In the genomic region with DNA sequence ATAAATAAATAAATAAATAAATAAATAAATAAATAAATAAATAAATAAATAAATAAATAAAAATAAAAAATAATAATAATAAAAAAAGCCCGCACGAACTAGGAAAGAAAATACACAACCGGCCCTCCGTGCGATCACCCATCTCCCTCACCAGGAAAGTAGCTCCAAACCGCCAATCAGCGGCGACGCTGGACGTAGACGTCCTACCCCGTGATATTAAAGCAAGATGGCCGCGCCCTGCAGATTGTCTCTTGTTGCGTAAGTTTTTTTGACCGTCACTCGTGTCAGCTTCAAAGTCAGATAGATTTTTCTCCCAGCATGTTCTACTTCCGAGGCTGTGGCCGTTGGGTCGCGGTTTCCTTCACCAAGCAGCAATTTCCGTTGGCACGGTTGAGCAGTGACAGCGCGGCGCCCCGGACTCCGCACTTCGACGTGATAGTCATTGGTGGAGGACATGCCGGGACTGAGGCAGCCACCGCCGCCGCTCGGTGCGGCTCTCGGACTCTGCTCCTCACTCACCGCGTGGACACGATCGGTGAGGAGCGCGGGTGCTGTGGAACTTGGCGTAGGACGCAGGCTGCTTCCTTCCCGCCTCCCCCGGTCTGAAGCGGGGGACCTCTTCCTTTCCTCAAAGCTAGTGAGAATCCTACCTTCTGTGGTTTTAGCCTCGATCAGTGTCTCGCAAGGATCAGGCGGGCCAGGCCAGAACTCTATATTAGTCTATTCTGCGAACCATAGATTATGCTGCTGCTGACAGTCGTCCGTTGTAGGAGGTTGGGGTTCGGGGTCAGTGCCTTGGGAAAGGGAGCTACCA, we compare ENCODE assay signal across 8 cellular contexts. TPM values are rescaled to one million over a fixed set of nuclear protein-coding genes. Genes with fewer than 3 reads are reported as not detected.
A peak's percentile ranks its signal among the peaks of the same experiment; 100 is the strongest.
DNase-seq lines count a peak whose midpoint lies in the region; TF ChIP-seq lines count a peak whose summit lies in the region.

MTO1 (plus strand) TSS at position 201 of the 814 bp plus-strand sequence; CDS start at position 319, 118 bp downstream.

- H2AFZ ChIP-seq in MM.1S (ENCODE audit: low read length), result peak within 1 kb of the TSS; percentile 86
- no peak within 1 kb of the TSS for H2AFZ ChIP-seq in neuron (ENCODE audit: low read depth, low read length)

- in situ Hi-C loops in G401 (cut with HindIII; ENCODE audit: low sequenced_read_pairs) (no loop called here), HAP-1 (cut with MboI; ENCODE audit: low sequenced_read_pairs) (no loop called here)

- H3K4me2 ChIP-seq in MM.1S (ENCODE audit: low read depth, low read length), result peak within 1 kb of the TSS; percentile 74

- H3K9ac ChIP-seq in MM.1S (ENCODE audit: low read length), result peak within 1 kb of the TSS; percentile 94
- peak within 1 kb of the TSS; percentile 89 to 98 (median 96) for H3K9ac ChIP-seq in subcutaneous abdominal adipose tissue (ENCODE audit: low read length in 5 of 5)

- H3K4me1 ChIP-seq in HAP-1 (peaks cover 12% of the 10 kb centered on the region), MM.1S (ENCODE audit: low read length) (0 out of 2 replicates have a peak, but pooled peaks cover 7% of the 10 kb centered on the region), SJCRH30 (no peaks in the 10 kb centered on the region), neuron (ENCODE audit: insufficient read depth, low read length) (peaks cover 10% of the 10 kb centered on the region), subcutaneous abdominal adipose tissue (ENCODE audit: control insufficient read depth in 5 of 5, insufficient read depth in 5 of 5, low read length in 5 of 5) (peaks cover 0 to 22% (median 13%) of the 10 kb centered on the region in 5 donors)

- H4K20me1 ChIP-seq in MM.1S (ENCODE audit: insufficient read depth, low read length), result no peaks in the 10 kb centered on the region

- H3K9me3 ChIP-seq in HAP-1, result 0 out of 2 replicates have a peak, but pooled peaks cover 3% of the 10 kb centered on the region
- no peaks in the 10 kb centered on the region for H3K9me3 ChIP-seq in MM.1S (replicated peaks; ENCODE audit: insufficient read depth, low read length)
- H3K9me3 ChIP-seq in SJCRH30 (replicated peaks), result no peaks in the 10 kb centered on the region
- peaks cover 1% of the 10 kb centered on the region for H3K9me3 ChIP-seq in neuron (ENCODE audit: low read length)
- no peaks in the 10 kb centered on the region for H3K9me3 ChIP-seq in subcutaneous abdominal adipose tissue (ENCODE audit: control insufficient read depth in 5 of 5, low read length in 5 of 5)

- H3K27ac ChIP-seq in MM.1S (ENCODE audit: low read length) (peak within 1 kb of the TSS; percentile 95), SJCRH30 (peak within 1 kb of the TSS; percentile 70), subcutaneous abdominal adipose tissue (ENCODE audit: low read depth, low read length) (peak within 1 kb of the TSS; percentile 99)

- DNase-seq in G401 (ENCODE audit: low spot score), result peak; percentile 95
- peak; percentile 81 to 90 for DNase-seq in HAP-1 (ENCODE audit: low spot score in 2 of 2)
- peak; percentile 90 for DNase-seq in MM.1S
- DNase-seq in SJCRH30, result peak; percentile 84 to 91
- DNase-seq in activated gamma-delta T cell treated with anti-CD3 and anti-CD28 coated beads, Interleukin-2, amount 50 U/mL, for 16 hours (ENCODE audit: low read depth), result peak; percentile 70
- peak; percentile 90 to 97 for DNase-seq in foreskin fibroblast

- no peak for TF ChIP-seq CTCF in MM.1S (IDR thresholded peaks at IDR 0.05; ENCODE audit: low read length)
- no peak for TF ChIP-seq CTCF in foreskin fibroblast (IDR thresholded peaks at IDR 0.05; ENCODE audit: low read depth, low read length)

- peaks cover 17% of the 10 kb centered on the region for H3K36me3 ChIP-seq in HAP-1 (replicated peaks)
- no peaks in the 10 kb centered on the region; the same call in 1 of the 2 replicates for H3K36me3 ChIP-seq in MM.1S (replicated peaks; ENCODE audit: insufficient read depth, low read length)
- peaks cover 8% of the 10 kb centered on the region for H3K36me3 ChIP-seq in SJCRH30
- peaks cover 5% of the 10 kb centered on the region for H3K36me3 ChIP-seq in neuron (ENCODE audit: insufficient read depth, low read length)
- H3K36me3 ChIP-seq in subcutaneous abdominal adipose tissue (ENCODE audit: control insufficient read depth in 5 of 5, insufficient read depth in 5 of 5, low read length in 5 of 5), result peaks cover 5 to 10% (median 8%) of the 10 kb centered on the region in 5 donors

- H3K79me2 ChIP-seq in MM.1S (ENCODE audit: low read length), result peaks cover 49% of the 10 kb centered on the region

- H3F3A ChIP-seq in MM.1S (ENCODE audit: insufficient read depth, low read length), result peaks cover 11% of the 10 kb centered on the region

- H3K4me3 ChIP-seq in HAP-1, result peak within 1 kb of the TSS; percentile 99
- H3K4me3 ChIP-seq in MM.1S (ENCODE audit: low read length), result peak within 1 kb of the TSS; percentile 99
- H3K4me3 ChIP-seq in SJCRH30, result peak within 1 kb of the TSS; percentile 80
- peak within 1 kb of the TSS; percentile 75 to 99 for H3K4me3 ChIP-seq in foreskin fibroblast (ENCODE audit: low read depth in 1 of 2, low read length in 2 of 2)
- H3K4me3 ChIP-seq in neuron (ENCODE audit: low read length), result peak within 1 kb of the TSS; percentile 68
- peak within 1 kb of the TSS; percentile 86 to 98 (median 86) for H3K4me3 ChIP-seq in subcutaneous abdominal adipose tissue (ENCODE audit: low read depth in 1 of 5, low read length in 5 of 5)

- no peaks in the 10 kb centered on the region for H3K9me2 ChIP-seq in MM.1S (replicated peaks; ENCODE audit: insufficient read depth, low read length)

- H3K27me3 ChIP-seq in HAP-1 (ENCODE audit: low read depth), result no peaks in the 10 kb centered on the region
- H3K27me3 ChIP-seq in MM.1S (replicated peaks; ENCODE audit: insufficient read depth, low read length), result no peaks in the 10 kb centered on the region
- H3K27me3 ChIP-seq in SJCRH30, result no peaks in the 10 kb centered on the region
- H3K27me3 ChIP-seq in neuron (ENCODE audit: insufficient read depth, low read length), result no peaks in the 10 kb centered on the region
- H3K27me3 ChIP-seq in subcutaneous abdominal adipose tissue (ENCODE audit: control insufficient read depth in 5 of 5, insufficient read depth in 4 of 5, low read length in 5 of 5), result no peaks in the 10 kb centered on the region

RNA-seq across cellular contexts. Expression of gene MTO1, which starts in this region (rescaled TPM):
- total RNA-seq in G401 (2014; rRNA removed; shearing (Covaris generic)), result 19.0 and 31.0 TPM in 2 replicates
- 26.9 and 41.1 TPM in 2 replicates for total RNA-seq in SJCRH30 (2014; rRNA removed; shearing (Covaris generic))

Comparison
In these comparisons a context has a peak if more than half of its experiments do, and no peak if none do; other contexts are left out.
1. Peak in every context shown above with its lines: DNase-seq, H3K4me3 ChIP-seq and H3K27ac ChIP-seq.